In genomic region chr15:38508647-38509046, GRCh38 we compare ENCODE assay signal across 19 cellular contexts. TPM values are rescaled to one million over a fixed set of nuclear protein-coding genes. Genes with fewer than 3 reads are reported as not detected.
DNase-seq lines count a peak whose midpoint lies in the region; ATAC-seq and TF ChIP-seq lines count a peak whose summit lies in the region.
"Had no signal": no experiment of that assay in that cellular context is flagged by ENCODE, and none has a peak within 500 bp of the region (broad histone marks: within the 10 kb centered on the region; RNA-seq: fewer than 3 reads in every experiment).

No MANE protein-coding gene starts in this region.

- no peaks in the 10 kb centered on the region for H3K9me3 Mint-ChIP-seq in CD4-positive, CD25-positive, alpha-beta regulatory T cell
- no peaks in the 10 kb centered on the region for H3K9me3 Mint-ChIP-seq in activated T-helper 2 cell treated with anti-CD3 and anti-CD28 coated beads, Interferon-gamma antibody, Interleukin-2, Interleukin-4, amounts not matched to agents 10 μg/mL and 5 μg/mL and 100 μg/mL, durations not matched to agents 14 hours and 24 hours and 36 hours
- H3K9me3 Mint-ChIP-seq: dendritic cell treated with granulocyte-macrophage colony-stimulating factor and Interleukin-4, amounts not matched to agents 40 ng/mL and 50 ng/mL, for 4 days; neural crest cell had no signal

- no peak overlapping the region for H3K4me3 ChIP-seq in CD4-positive, CD25-positive, alpha-beta regulatory T cell (ENCODE audit: low read depth, low read length)
- H3K4me3 ChIP-seq in SJCRH30: no peak overlapping the region
- H3K4me3 ChIP-seq: left ventricle myocardium inferior, right atrium auricular region had no signal

- no peak for ATAC-seq in CD4-positive, CD25-positive, alpha-beta regulatory T cell (ENCODE audit: low read depth in 2 of 2)
- ATAC-seq in GM18505 (IDR thresholded peaks at IDR 0.05; ENCODE audit: unreplicated experiment) (peak; percentile 57), HG02885 (IDR thresholded peaks at IDR 0.05; ENCODE audit: poor library complexity, unreplicated experiment) (peak; percentile 63), GM19324 (IDR thresholded peaks at IDR 0.05; ENCODE audit: low FRiP score, unreplicated experiment) (no peak), GM19023 (IDR thresholded peaks at IDR 0.05; ENCODE audit: unreplicated experiment) (no peak), HG02759 (IDR thresholded peaks at IDR 0.05; ENCODE audit: unreplicated experiment) (no peak)
- ATAC-seq: HCT116 had no signal

- H3K9me3 ChIP-seq in CD4-positive, CD25-positive, alpha-beta regulatory T cell (ENCODE audit: control insufficient read depth in 2 of 2, low read length in 2 of 2): no peaks in the 10 kb centered on the region
- no peaks in the 10 kb centered on the region for H3K9me3 ChIP-seq in SJCRH30 (replicated peaks)
- H3K9me3 ChIP-seq: left ventricle myocardium inferior, right atrium auricular region had no signal

- peaks cover 100% of the 10 kb centered on the region for H3K36me3 ChIP-seq in CD4-positive, CD25-positive, alpha-beta regulatory T cell (ENCODE audit: control insufficient read depth, insufficient read depth, low read length)
- no peaks in the 10 kb centered on the region for H3K36me3 ChIP-seq in SJCRH30
- H3K36me3 ChIP-seq: left ventricle myocardium inferior, right atrium auricular region had no signal

- DNase-seq in CD4-positive, CD25-positive, alpha-beta regulatory T cell: peak in 1 of 3 donors; percentile 72
- no peak for DNase-seq in activated T-helper 2 cell treated with anti-CD3 and anti-CD28 coated beads, Interferon-gamma antibody, Interleukin-2, Interleukin-4, amounts not matched to agents 10 μg/mL and 5 μg/mL and 100 μg/mL, durations not matched to agents 14 hours and 24 hours and 36 hours (ENCODE audit: low spot score)
- DNase-seq in SJCRH30: no peak
- DNase-seq: activated CD4-positive, alpha-beta T cell treated with anti-CD3 and anti-CD28 coated beads, Interleukin-2, amount 50 U/mL, for 48 hours; DMS53; KBM-7; left ventricle myocardium inferior; NCI-H1694; NCI-H524 treated with DMSO at 0.1 percent for 48 hours; stimulated activated CD4-positive, alpha-beta T cell treated with anti-CD3 and anti-CD28 coated beads, Interleukin-2, amount 100 ng/mL, for 24 hours had no signal

- H3K27me3 ChIP-seq in CD4-positive, CD25-positive, alpha-beta regulatory T cell (ENCODE audit: control insufficient read depth, insufficient read depth, low read length): no peaks in the 10 kb centered on the region
- H3K27me3 ChIP-seq in SJCRH30: no peaks in the 10 kb centered on the region
- H3K27me3 ChIP-seq: right atrium auricular region had no signal

- no peaks in the 10 kb centered on the region for H3K4me1 ChIP-seq in CD4-positive, CD25-positive, alpha-beta regulatory T cell (ENCODE audit: control insufficient read depth, insufficient read depth, low read length, poor library complexity, severe bottlenecking)
- H3K4me1 ChIP-seq in SJCRH30: no peaks in the 10 kb centered on the region
- H3K4me1 ChIP-seq: right atrium auricular region had no signal

- H3K27ac Mint-ChIP-seq in CD4-positive, CD25-positive, alpha-beta regulatory T cell: peak overlapping the region; percentile 13 to 86 (median 28)
- peak overlapping the region; percentile 73 for H3K27ac Mint-ChIP-seq in activated T-helper 2 cell treated with anti-CD3 and anti-CD28 coated beads, Interferon-gamma antibody, Interleukin-2, Interleukin-4, amounts not matched to agents 10 μg/mL and 5 μg/mL and 100 μg/mL, durations not matched to agents 14 hours and 24 hours and 36 hours
- H3K27ac Mint-ChIP-seq: dendritic cell treated with granulocyte-macrophage colony-stimulating factor and Interleukin-4, amounts not matched to agents 40 ng/mL and 50 ng/mL, for 4 days had no signal

- no peaks in the 10 kb centered on the region for H3K27me3 Mint-ChIP-seq in CD4-positive, CD25-positive, alpha-beta regulatory T cell
- H3K27me3 Mint-ChIP-seq in activated T-helper 2 cell treated with anti-CD3 and anti-CD28 coated beads, Interferon-gamma antibody, Interleukin-2, Interleukin-4, amounts not matched to agents 10 μg/mL and 5 μg/mL and 100 μg/mL, durations not matched to agents 14 hours and 24 hours and 36 hours (ENCODE audit: low read depth): no peaks in the 10 kb centered on the region

- no peak for TF ChIP-seq POLR2A in GM18505 (IDR thresholded peaks at IDR 0.05; ENCODE audit: borderline replicate concordance, extremely low read depth, insufficient read depth, insufficient read length)

- H3K36me3 Mint-ChIP-seq in CD4-positive, CD25-positive, alpha-beta regulatory T cell: peaks cover 61% of the 10 kb centered on the region
- H3K36me3 Mint-ChIP-seq in activated T-helper 2 cell treated with anti-CD3 and anti-CD28 coated beads, Interferon-gamma antibody, Interleukin-2, Interleukin-4, amounts not matched to agents 10 μg/mL and 5 μg/mL and 100 μg/mL, durations not matched to agents 14 hours and 24 hours and 36 hours (ENCODE audit: low read depth): peaks cover 88% of the 10 kb centered on the region

- no peak overlapping the region for H3K27ac ChIP-seq in CD4-positive, CD25-positive, alpha-beta regulatory T cell (ENCODE audit: insufficient read depth, low read length, poor library complexity, severe bottlenecking)
- H3K27ac ChIP-seq in SJCRH30: no peak overlapping the region
- H3K27ac ChIP-seq: left ventricle myocardium inferior, right atrium auricular region had no signal

- H3K4me1 Mint-ChIP-seq in CD4-positive, CD25-positive, alpha-beta regulatory T cell: peaks cover 0 to 17% (median 14%) of the 10 kb centered on the region in 4 donors
- H3K4me1 Mint-ChIP-seq in activated T-helper 2 cell treated with anti-CD3 and anti-CD28 coated beads, Interferon-gamma antibody, Interleukin-2, Interleukin-4, amounts not matched to agents 10 μg/mL and 5 μg/mL and 100 μg/mL, durations not matched to agents 14 hours and 24 hours and 36 hours (ENCODE audit: low read depth): peaks cover 40% of the 10 kb centered on the region

- intact Hi-C loops in activated T-helper 2 cell treated with anti-CD3 and anti-CD28 coated beads, Interferon-gamma antibody, Interleukin-2, Interleukin-4, amounts not matched to agents 10 μg/mL and 5 μg/mL and 100 μg/mL, durations not matched to agents 14 hours and 24 hours and 36 hours (cut with micrococcal nuclease): loop anchor here (2.0 to 5.0 kb wide), 3 partner anchors 20 to 52 kb away; no protein-coding TSS in a partner anchor

- no peak overlapping the region for H3K4me3 Mint-ChIP-seq in CD4-positive, CD25-positive, alpha-beta regulatory T cell
- no peak overlapping the region for H3K4me3 Mint-ChIP-seq in activated T-helper 2 cell treated with anti-CD3 and anti-CD28 coated beads, Interferon-gamma antibody, Interleukin-2, Interleukin-4, amounts not matched to agents 10 μg/mL and 5 μg/mL and 100 μg/mL, durations not matched to agents 14 hours and 24 hours and 36 hours (ENCODE audit: low read depth)
- H3K4me3 Mint-ChIP-seq: dendritic cell treated with granulocyte-macrophage colony-stimulating factor and Interleukin-4, amounts not matched to agents 40 ng/mL and 50 ng/mL, for 4 days; neural crest cell had no signal

RNA-seq across cellular contexts. Expression of gene FAM98B, which starts 54.7 kb away (rescaled TPM):
- total RNA-seq in CD4-positive, CD25-positive, alpha-beta regulatory T cell: 19.3 TPM
- polyA plus RNA-seq in CD4-positive, CD25-positive, alpha-beta regulatory T cell: 1 to 10 TPM; 2.2 to 4.4 (median 3.8) TPM
- 53.9 and 56.5 TPM in 2 replicates for total RNA-seq in activated T-helper 2 cell treated with anti-CD3 and anti-CD28 coated beads, Interferon-gamma antibody, Interleukin-2, Interleukin-4, amounts not matched to agents 10 μg/mL and 5 μg/mL and 100 μg/mL, durations not matched to agents 14 hours and 24 hours and 36 hours
- total RNA-seq in SJCRH30 (2014; rRNA removed; shearing (Covaris generic)): 22.4 and 27.2 TPM in 2 replicates

RNA-seq across cellular contexts. Expression of gene RASGRP1, which starts 56.0 kb away (rescaled TPM):
- 216 TPM for total RNA-seq in CD4-positive, CD25-positive, alpha-beta regulatory T cell
- polyA plus RNA-seq in CD4-positive, CD25-positive, alpha-beta regulatory T cell: 100 to 1,000 TPM in 1 of 4 donors, 10 to 100 TPM in 3; 74.5 to 108 (median 86.6) TPM
- total RNA-seq in activated T-helper 2 cell treated with anti-CD3 and anti-CD28 coated beads, Interferon-gamma antibody, Interleukin-2, Interleukin-4, amounts not matched to agents 10 μg/mL and 5 μg/mL and 100 μg/mL, durations not matched to agents 14 hours and 24 hours and 36 hours: 108 and 113 TPM in 2 replicates
- 1.4 and 1.9 TPM in 2 replicates for total RNA-seq in SJCRH30 (2014; rRNA removed; shearing (Covaris generic))

Comparison
In these comparisons a context has a peak if more than half of its experiments do, and no peak if none do; other contexts are left out.
1. ATAC-seq: peak in GM18505 (single experiment) and HG02885 (single experiment); none in CD4-positive, CD25-positive, alpha-beta regulatory T cell (0 of 2), GM19324 (single experiment), GM19023 (single experiment) and HG02759 (single experiment).
2. RNA of gene RASGRP1, which starts 56.0 kb away (total RNA-seq): 216 TPM in CD4-positive, CD25-positive, alpha-beta regulatory T cell (single experiment) and 108 to 113 TPM in activated T-helper 2 cell treated with anti-CD3 and anti-CD28 coated beads, Interferon-gamma antibody, Interleukin-2, Interleukin-4, amounts not matched to agents 10 μg/mL and 5 μg/mL and 100 μg/mL, durations not matched to agents 14 hours and 24 hours and 36 hours; 1.4 to 1.9 TPM in SJCRH30; every median in the first group is over 10 times any median in the second.